In the genomic region with DNA sequence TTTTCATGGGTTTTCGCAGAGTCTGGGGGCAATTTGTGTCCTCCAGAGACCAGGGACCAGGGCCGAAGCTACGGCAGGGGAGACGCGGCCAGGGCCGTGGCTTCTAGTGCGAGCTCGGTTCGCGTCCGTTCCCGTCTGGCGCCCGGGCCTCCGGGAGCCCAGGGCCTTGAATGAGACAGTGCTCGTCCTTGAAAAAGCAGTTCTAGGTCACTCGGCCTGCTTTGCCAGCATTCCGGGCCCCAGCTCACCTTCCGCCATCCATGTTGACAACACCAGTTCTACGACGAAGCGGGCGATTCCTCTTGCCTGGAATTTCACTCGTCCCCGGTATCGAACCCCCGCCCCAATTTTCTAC, we compare ENCODE assay signal across 1 cellular context.
TF ChIP-seq lines count a peak whose summit lies in the region.

No MANE protein-coding gene starts in this region.

TF ChIP-seq in K562, 482 proteins besides CTCF, POLR2A, EP300 and RAD21:
- TF ChIP-seq ZNF175 (CRISPR knock-in tag; IDR thresholded peaks at IDR 0.05; ENCODE audit: low read depth) (0 out of 2 replicates have a peak, but pooled peaks have one; percentile 34), BRD9 (IDR thresholded peaks at IDR 0.05; ENCODE audit: low read depth, partially characterized antibody) (peak; percentile 8), NR4A1 (CRISPR knock-in tag; IDR thresholded peaks at IDR 0.05) (no peak), NR4A1 (tag; IDR thresholded peaks at IDR 0.05) (peak; percentile 8; the same call in 1 of the 2 replicates), STAG1 (CRISPR knock-in tag; IDR thresholded peaks at IDR 0.05; ENCODE audit: borderline replicate concordance) (0 out of 2 replicates have a peak, but pooled peaks have one; percentile 5), NFXL1 (CRISPR knock-in tag; IDR thresholded peaks at IDR 0.05) (no peak), FOXP1 (CRISPR knock-in tag; IDR thresholded peaks at IDR 0.05) (no peak), ESRRA (IDR thresholded peaks at IDR 0.05; ENCODE audit: borderline replicate concordance, low read depth) (peak; percentile 92), NR2C2 (CRISPR knock-in tag; IDR thresholded peaks at IDR 0.05) (peak; percentile 40; the same call in 1 of the 2 replicates), NR2C2 (tag; IDR thresholded peaks at IDR 0.05) (peak; percentile 31; the same call in 1 of the 2 replicates), ZNF589 (CRISPR knock-in tag; IDR thresholded peaks at IDR 0.05; ENCODE audit: low read depth) (0 out of 2 replicates have a peak, but pooled peaks have one; percentile 19), KAT2B (IDR thresholded peaks at IDR 0.05; ENCODE audit: low read depth, low read length) (no peak), ZNF586 (CRISPR knock-in tag; conservative IDR thresholded peaks at IDR 0.05) (0 out of 2 replicates have a peak, but pooled peaks have one; percentile 22), NR2C1 (IDR thresholded peaks at IDR 0.05) (no peak), NR2C1 (tag; IDR thresholded peaks at IDR 0.05) (0 out of 2 replicates have a peak, but pooled peaks have one; percentile 15), RB1 (IDR thresholded peaks at IDR 0.05; ENCODE audit: low read depth) (0 out of 2 replicates have a peak, but pooled peaks have one; percentile 11), GTF2A2 (tag; IDR thresholded peaks at IDR 0.05) (0 out of 2 replicates have a peak, but pooled peaks have one; percentile 25), GTF2E2 (tag; IDR thresholded peaks at IDR 0.05) (0 out of 2 replicates have a peak, but pooled peaks have one; percentile 58), ZBTB17 (CRISPR knock-in tag; IDR thresholded peaks at IDR 0.05) (peak; percentile 36; the same call in 1 of the 2 replicates), ETS2 (tag; IDR thresholded peaks at IDR 0.05; ENCODE audit: borderline replicate concordance, poor library complexity, severe bottlenecking) (no peak), TEAD4 (IDR thresholded peaks at IDR 0.05; ENCODE audit: low read length) (0 out of 2 replicates have a peak, but pooled peaks have one; percentile 3), TEAD4 (CRISPR knock-in tag; IDR thresholded peaks at IDR 0.05; ENCODE audit: borderline replicate concordance) (no peak), PHF8 (IDR thresholded peaks at IDR 0.05; ENCODE audit: borderline replicate concordance, low read length) (peak; percentile 54), RBBP5 (IDR thresholded peaks at IDR 0.05; ENCODE audit: borderline replicate concordance, insufficient read depth, low read length, poor library complexity, severe bottlenecking) (peak; percentile 68), RBM22 (IDR thresholded peaks at IDR 0.05; ENCODE audit: low read depth, low read length, poor library complexity, severe bottlenecking) (peak; percentile 41), SUPT5H (IDR thresholded peaks at IDR 0.05) (peak; percentile 25; the same call in 1 of the 2 replicates), KDM5B (IDR thresholded peaks at IDR 0.05; ENCODE audit: insufficient replicate concordance, low read depth, low read length) (peak; percentile 4), PHF20 (IDR thresholded peaks at IDR 0.05; ENCODE audit: partially characterized antibody) (peak; percentile 16), ZNF57 (CRISPR knock-in tag; IDR thresholded peaks at IDR 0.05) (peak; percentile 32; the same call in 1 of the 2 replicates), RBFOX2 (IDR thresholded peaks at IDR 0.05; ENCODE audit: low read depth, low read length) (peak; percentile 87; the same call in 1 of the 2 replicates), POLR2G (IDR thresholded peaks at IDR 0.05; ENCODE audit: low read depth, low read length) (peak; percentile 79), ZNF830 (CRISPR knock-in tag; IDR thresholded peaks at IDR 0.05) (no peak), TAF7 (tag; IDR thresholded peaks at IDR 0.05) (no peak; the same call in 1 of the 2 replicates), ZFX (CRISPR knock-in tag; IDR thresholded peaks at IDR 0.05) (peak; percentile 97), NFRKB (IDR thresholded peaks at IDR 0.05; ENCODE audit: low read depth) (peak; percentile 83; the same call in 1 of the 2 replicates), SNIP1 (IDR thresholded peaks at IDR 0.05; ENCODE audit: low read depth) (no peak), KHSRP (IDR thresholded peaks at IDR 0.05) (no peak), ZNF217 (CRISPR knock-in tag; IDR thresholded peaks at IDR 0.05) (no peak), ZNF408 (CRISPR knock-in tag; IDR thresholded peaks at IDR 0.05; ENCODE audit: low read depth) (no peak), ZNF324 (CRISPR knock-in tag; IDR thresholded peaks at IDR 0.05) (0 out of 2 replicates have a peak, but pooled peaks have one; percentile 29), ARID2 (IDR thresholded peaks at IDR 0.05) (0 out of 2 replicates have a peak, but pooled peaks have one; percentile 3), ZNF263 (CRISPR knock-in tag; IDR thresholded peaks at IDR 0.05; ENCODE audit: borderline replicate concordance) (peak; percentile 39; the same call in 1 of the 2 replicates), TEAD2 (tag; IDR thresholded peaks at IDR 0.05) (peak; percentile 50; the same call in 1 of the 2 replicates)
- TF ChIP-seq, protein P1, sequence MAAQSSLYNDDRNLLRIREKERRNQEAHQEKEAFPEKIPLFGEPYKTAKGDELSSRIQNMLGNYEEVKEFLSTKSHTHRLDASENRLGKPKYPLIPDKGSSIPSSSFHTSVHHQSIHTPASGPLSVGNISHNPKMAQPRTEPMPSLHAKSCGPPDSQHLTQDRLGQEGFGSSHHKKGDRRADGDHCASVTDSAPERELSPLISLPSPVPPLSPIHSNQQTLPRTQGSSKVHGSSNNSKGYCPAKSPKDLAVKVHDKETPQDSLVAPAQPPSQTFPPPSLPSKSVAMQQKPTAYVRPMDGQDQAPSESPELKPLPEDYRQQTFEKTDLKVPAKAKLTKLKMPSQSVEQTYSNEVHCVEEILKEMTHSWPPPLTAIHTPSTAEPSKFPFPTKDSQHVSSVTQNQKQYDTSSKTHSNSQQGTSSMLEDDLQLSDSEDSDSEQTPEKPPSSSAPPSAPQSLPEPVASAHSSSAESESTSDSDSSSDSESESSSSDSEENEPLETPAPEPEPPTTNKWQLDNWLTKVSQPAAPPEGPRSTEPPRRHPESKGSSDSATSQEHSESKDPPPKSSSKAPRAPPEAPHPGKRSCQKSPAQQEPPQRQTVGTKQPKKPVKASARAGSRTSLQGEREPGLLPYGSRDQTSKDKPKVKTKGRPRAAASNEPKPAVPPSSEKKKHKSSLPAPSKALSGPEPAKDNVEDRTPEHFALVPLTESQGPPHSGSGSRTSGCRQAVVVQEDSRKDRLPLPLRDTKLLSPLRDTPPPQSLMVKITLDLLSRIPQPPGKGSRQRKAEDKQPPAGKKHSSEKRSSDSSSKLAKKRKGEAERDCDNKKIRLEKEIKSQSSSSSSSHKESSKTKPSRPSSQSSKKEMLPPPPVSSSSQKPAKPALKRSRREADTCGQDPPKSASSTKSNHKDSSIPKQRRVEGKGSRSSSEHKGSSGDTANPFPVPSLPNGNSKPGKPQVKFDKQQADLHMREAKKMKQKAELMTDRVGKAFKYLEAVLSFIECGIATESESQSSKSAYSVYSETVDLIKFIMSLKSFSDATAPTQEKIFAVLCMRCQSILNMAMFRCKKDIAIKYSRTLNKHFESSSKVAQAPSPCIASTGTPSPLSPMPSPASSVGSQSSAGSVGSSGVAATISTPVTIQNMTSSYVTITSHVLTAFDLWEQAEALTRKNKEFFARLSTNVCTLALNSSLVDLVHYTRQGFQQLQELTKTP (IDR thresholded peaks at IDR 0.05; ENCODE audit: low read depth in 1 of 2, partially characterized antibody in 2 of 2), result peak in 1 of 2 experiments; percentile 20
- TF ChIP-seq, protein P2, sequence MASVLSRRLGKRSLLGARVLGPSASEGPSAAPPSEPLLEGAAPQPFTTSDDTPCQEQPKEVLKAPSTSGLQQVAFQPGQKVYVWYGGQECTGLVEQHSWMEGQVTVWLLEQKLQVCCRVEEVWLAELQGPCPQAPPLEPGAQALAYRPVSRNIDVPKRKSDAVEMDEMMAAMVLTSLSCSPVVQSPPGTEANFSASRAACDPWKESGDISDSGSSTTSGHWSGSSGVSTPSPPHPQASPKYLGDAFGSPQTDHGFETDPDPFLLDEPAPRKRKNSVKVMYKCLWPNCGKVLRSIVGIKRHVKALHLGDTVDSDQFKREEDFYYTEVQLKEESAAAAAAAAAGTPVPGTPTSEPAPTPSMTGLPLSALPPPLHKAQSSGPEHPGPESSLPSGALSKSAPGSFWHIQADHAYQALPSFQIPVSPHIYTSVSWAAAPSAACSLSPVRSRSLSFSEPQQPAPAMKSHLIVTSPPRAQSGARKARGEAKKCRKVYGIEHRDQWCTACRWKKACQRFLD (CRISPR knock-in tag; IDR thresholded peaks at IDR 0.05), result peak; percentile 23; the same call in 1 of the 2 replicates
- TF ChIP-seq, protein P3, sequence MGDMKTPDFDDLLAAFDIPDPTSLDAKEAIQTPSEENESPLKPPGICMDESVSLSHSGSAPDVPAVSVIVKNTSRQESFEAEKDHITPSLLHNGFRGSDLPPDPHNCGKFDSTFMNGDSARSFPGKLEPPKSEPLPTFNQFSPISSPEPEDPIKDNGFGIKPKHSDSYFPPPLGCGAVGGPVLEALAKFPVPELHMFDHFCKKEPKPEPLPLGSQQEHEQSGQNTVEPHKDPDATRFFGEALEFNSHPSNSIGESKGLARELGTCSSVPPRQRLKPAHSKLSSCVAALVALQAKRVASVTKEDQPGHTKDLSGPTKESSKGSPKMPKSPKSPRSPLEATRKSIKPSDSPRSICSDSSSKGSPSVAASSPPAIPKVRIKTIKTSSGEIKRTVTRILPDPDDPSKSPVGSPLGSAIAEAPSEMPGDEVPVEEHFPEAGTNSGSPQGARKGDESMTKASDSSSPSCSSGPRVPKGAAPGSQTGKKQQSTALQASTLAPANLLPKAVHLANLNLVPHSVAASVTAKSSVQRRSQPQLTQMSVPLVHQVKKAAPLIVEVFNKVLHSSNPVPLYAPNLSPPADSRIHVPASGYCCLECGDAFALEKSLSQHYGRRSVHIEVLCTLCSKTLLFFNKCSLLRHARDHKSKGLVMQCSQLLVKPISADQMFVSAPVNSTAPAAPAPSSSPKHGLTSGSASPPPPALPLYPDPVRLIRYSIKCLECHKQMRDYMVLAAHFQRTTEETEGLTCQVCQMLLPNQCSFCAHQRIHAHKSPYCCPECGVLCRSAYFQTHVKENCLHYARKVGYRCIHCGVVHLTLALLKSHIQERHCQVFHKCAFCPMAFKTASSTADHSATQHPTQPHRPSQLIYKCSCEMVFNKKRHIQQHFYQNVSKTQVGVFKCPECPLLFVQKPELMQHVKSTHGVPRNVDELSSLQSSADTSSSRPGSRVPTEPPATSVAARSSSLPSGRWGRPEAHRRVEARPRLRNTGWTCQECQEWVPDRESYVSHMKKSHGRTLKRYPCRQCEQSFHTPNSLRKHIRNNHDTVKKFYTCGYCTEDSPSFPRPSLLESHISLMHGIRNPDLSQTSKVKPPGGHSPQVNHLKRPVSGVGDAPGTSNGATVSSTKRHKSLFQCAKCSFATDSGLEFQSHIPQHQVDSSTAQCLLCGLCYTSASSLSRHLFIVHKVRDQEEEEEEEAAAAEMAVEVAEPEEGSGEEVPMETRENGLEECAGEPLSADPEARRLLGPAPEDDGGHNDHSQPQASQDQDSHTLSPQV (IDR thresholded peaks at IDR 0.05), result 0 out of 2 replicates have a peak, but pooled peaks have one; percentile 0
- TF ChIP-seq, protein P4, sequence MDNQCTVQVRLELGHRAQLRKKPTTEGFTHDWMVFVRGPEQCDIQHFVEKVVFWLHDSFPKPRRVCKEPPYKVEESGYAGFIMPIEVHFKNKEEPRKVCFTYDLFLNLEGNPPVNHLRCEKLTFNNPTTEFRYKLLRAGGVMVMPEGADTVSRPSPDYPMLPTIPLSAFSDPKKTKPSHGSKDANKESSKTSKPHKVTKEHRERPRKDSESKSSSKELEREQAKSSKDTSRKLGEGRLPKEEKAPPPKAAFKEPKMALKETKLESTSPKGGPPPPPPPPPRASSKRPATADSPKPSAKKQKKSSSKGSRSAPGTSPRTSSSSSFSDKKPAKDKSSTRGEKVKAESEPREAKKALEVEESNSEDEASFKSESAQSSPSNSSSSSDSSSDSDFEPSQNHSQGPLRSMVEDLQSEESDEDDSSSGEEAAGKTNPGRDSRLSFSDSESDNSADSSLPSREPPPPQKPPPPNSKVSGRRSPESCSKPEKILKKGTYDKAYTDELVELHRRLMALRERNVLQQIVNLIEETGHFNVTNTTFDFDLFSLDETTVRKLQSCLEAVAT (IDR thresholded peaks at IDR 0.05), result peak; percentile 2; a peak in 1 of 4 replicates
- TF ChIP-seq, protein P5, sequence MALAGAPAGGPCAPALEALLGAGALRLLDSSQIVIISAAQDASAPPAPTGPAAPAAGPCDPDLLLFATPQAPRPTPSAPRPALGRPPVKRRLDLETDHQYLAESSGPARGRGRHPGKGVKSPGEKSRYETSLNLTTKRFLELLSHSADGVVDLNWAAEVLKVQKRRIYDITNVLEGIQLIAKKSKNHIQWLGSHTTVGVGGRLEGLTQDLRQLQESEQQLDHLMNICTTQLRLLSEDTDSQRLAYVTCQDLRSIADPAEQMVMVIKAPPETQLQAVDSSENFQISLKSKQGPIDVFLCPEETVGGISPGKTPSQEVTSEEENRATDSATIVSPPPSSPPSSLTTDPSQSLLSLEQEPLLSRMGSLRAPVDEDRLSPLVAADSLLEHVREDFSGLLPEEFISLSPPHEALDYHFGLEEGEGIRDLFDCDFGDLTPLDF (CRISPR knock-in tag; IDR thresholded peaks at IDR 0.05), result 0 out of 2 replicates have a peak, but pooled peaks have one; percentile 14
